In genomic region chr10:131964298-131964697, GRCh38 we compare ENCODE assay signal across 27 cellular contexts. TPM values are rescaled to one million over a fixed set of nuclear protein-coding genes. Genes with fewer than 3 reads are reported as not detected.
DNase-seq lines count a peak whose midpoint lies in the region; ATAC-seq and TF ChIP-seq lines count a peak whose summit lies in the region.
"Had no signal": no experiment of that assay in that cellular context is flagged by ENCODE, and none has a peak within 500 bp of the region (broad histone marks: within the 10 kb centered on the region; RNA-seq: fewer than 3 reads in every experiment).

No MANE protein-coding gene starts in this region.

- no peak overlapping the region for H3K4me3 ChIP-seq in CD4-positive, CD25-positive, alpha-beta regulatory T cell (ENCODE audit: low read depth, low read length)
- H3K4me3 ChIP-seq in fibroblast of mammary gland (ENCODE audit: control insufficient read depth, low read depth, low read length): no peak overlapping the region
- H3K4me3 ChIP-seq in hepatocyte: no peak overlapping the region
- H3K4me3 ChIP-seq: HAP-1, lung, psoas muscle, transverse colon had no signal

- CTCF ChIA-PET in activated CD4-positive, alpha-beta memory T cell treated with anti-CD3 and anti-CD28 coated beads, Interleukin-2, amount 10 ng/mL, durations not matched to agents 7 days and 5 days (lab: Charles Lee): interaction anchor here (0.9 to 1.0 kb wide), 2 partner anchors 11 to 59 kb away, joined by 3 to 4 read pairs; no protein-coding TSS in a partner anchor
- CTCF ChIA-PET in activated CD4-positive, alpha-beta memory T cell treated with anti-CD3 and anti-CD28 coated beads for 36 hours (lab: Charles Lee): interaction anchor here (1.2 kb wide), 1 partner anchor 59 kb away, joined by 7 read pairs; no protein-coding TSS in a partner anchor

- peaks cover 7% of the 10 kb centered on the region for H3K4me1 ChIP-seq in CD4-positive, CD25-positive, alpha-beta regulatory T cell (ENCODE audit: control insufficient read depth, insufficient read depth, low read length, poor library complexity, severe bottlenecking)
- H3K4me1 ChIP-seq in hepatocyte (ENCODE audit: insufficient read depth): no peaks in the 10 kb centered on the region
- H3K4me1 ChIP-seq: HAP-1, transverse colon had no signal

- H3K4me3 Mint-ChIP-seq in activated CD4-positive, alpha-beta memory T cell treated with anti-CD3 and anti-CD28 coated beads, Interleukin-2, amount 10 ng/mL, durations not matched to agents 7 days and 5 days: no peak overlapping the region
- H3K4me3 Mint-ChIP-seq in activated CD4-positive, alpha-beta memory T cell treated with anti-CD3 and anti-CD28 coated beads for 36 hours: no peak overlapping the region
- H3K4me3 Mint-ChIP-seq in CD4-positive, CD25-positive, alpha-beta regulatory T cell: no peak overlapping the region
- H3K4me3 Mint-ChIP-seq: activated T-cell treated with anti-CD3 and anti-CD28 coated beads, Interleukin-2, amount 50 U/mL, for 4 hours had no signal

- TF ChIP-seq CTCF in fibroblast of mammary gland (conservative IDR thresholded peaks at IDR 0.05; ENCODE audit: control insufficient read depth, insufficient read depth, low read depth, low read length) (no peak), hepatocyte (IDR thresholded peaks at IDR 0.05; ENCODE audit: poor library complexity) (no peak)

- no peak for ATAC-seq in CD4-positive, CD25-positive, alpha-beta regulatory T cell (ENCODE audit: low read depth in 2 of 2)
- ATAC-seq: left cardiac atrium, PC-3, psoas muscle had no signal

- peaks cover 3% of the 10 kb centered on the region for H4K20me1 ChIP-seq in hepatocyte (ENCODE audit: insufficient read depth, poor library complexity, severe bottlenecking)

- H3K27me3 ChIP-seq in CD4-positive, CD25-positive, alpha-beta regulatory T cell (ENCODE audit: control insufficient read depth, insufficient read depth, low read length): no peaks in the 10 kb centered on the region
- no peaks in the 10 kb centered on the region for H3K27me3 ChIP-seq in hepatocyte
- H3K27me3 ChIP-seq: transverse colon had no signal

- H3K27ac Mint-ChIP-seq in activated CD4-positive, alpha-beta memory T cell treated with anti-CD3 and anti-CD28 coated beads, Interleukin-2, amount 10 ng/mL, durations not matched to agents 7 days and 5 days: peak overlapping the region; percentile 71
- no peak overlapping the region for H3K27ac Mint-ChIP-seq in activated CD4-positive, alpha-beta memory T cell treated with anti-CD3 and anti-CD28 coated beads for 36 hours
- H3K27ac Mint-ChIP-seq in CD4-positive, CD25-positive, alpha-beta regulatory T cell: peak overlapping the region in 2 of 3 donors; percentile 31 to 82
- H3K27ac Mint-ChIP-seq: natural killer cell had no signal

- H3K9me2 ChIP-seq in hepatocyte (replicated peaks; ENCODE audit: insufficient read depth): no peaks in the 10 kb centered on the region
- H3K9me2 ChIP-seq: SK-N-SH had no signal

- H3K9me3 Mint-ChIP-seq in activated CD4-positive, alpha-beta memory T cell treated with anti-CD3 and anti-CD28 coated beads, Interleukin-2, amount 10 ng/mL, durations not matched to agents 7 days and 5 days: no peaks in the 10 kb centered on the region
- H3K9me3 Mint-ChIP-seq in activated CD4-positive, alpha-beta memory T cell treated with anti-CD3 and anti-CD28 coated beads for 36 hours: no peaks in the 10 kb centered on the region
- H3K9me3 Mint-ChIP-seq in CD4-positive, CD25-positive, alpha-beta regulatory T cell: no peaks in the 10 kb centered on the region
- H3K9me3 Mint-ChIP-seq: activated T-cell treated with anti-CD3 and anti-CD28 coated beads, Interleukin-2, amount 50 U/mL, for 4 hours; immature natural killer cell; natural killer cell had no signal

- peaks cover 24% of the 10 kb centered on the region for H3K36me3 ChIP-seq in CD4-positive, CD25-positive, alpha-beta regulatory T cell (ENCODE audit: control insufficient read depth, insufficient read depth, low read length)
- no peaks in the 10 kb centered on the region for H3K36me3 ChIP-seq in hepatocyte (replicated peaks; ENCODE audit: insufficient read depth, low read depth)

- peaks cover 30% of the 10 kb centered on the region for H3K36me3 Mint-ChIP-seq in activated CD4-positive, alpha-beta memory T cell treated with anti-CD3 and anti-CD28 coated beads, Interleukin-2, amount 10 ng/mL, durations not matched to agents 7 days and 5 days (ENCODE audit: low read depth)
- peaks cover 10% of the 10 kb centered on the region for H3K36me3 Mint-ChIP-seq in activated CD4-positive, alpha-beta memory T cell treated with anti-CD3 and anti-CD28 coated beads for 36 hours
- peaks cover 14% of the 10 kb centered on the region for H3K36me3 Mint-ChIP-seq in CD4-positive, CD25-positive, alpha-beta regulatory T cell
- H3K36me3 Mint-ChIP-seq: natural killer cell had no signal

- no peak overlapping the region for H3K27ac ChIP-seq in CD4-positive, CD25-positive, alpha-beta regulatory T cell (ENCODE audit: insufficient read depth, low read length, poor library complexity, severe bottlenecking)
- no peak overlapping the region for H3K27ac ChIP-seq in hepatocyte
- H3K27ac ChIP-seq: psoas muscle, transverse colon had no signal

- H3K4me1 Mint-ChIP-seq in activated CD4-positive, alpha-beta memory T cell treated with anti-CD3 and anti-CD28 coated beads, Interleukin-2, amount 10 ng/mL, durations not matched to agents 7 days and 5 days: peaks cover 24% of the 10 kb centered on the region
- H3K4me1 Mint-ChIP-seq in activated CD4-positive, alpha-beta memory T cell treated with anti-CD3 and anti-CD28 coated beads for 36 hours (ENCODE audit: low read depth): peaks cover 18% of the 10 kb centered on the region
- H3K4me1 Mint-ChIP-seq in CD4-positive, CD25-positive, alpha-beta regulatory T cell: peaks cover 0 to 13% (median 4%) of the 10 kb centered on the region in 4 donors

- H3K79me2 ChIP-seq in hepatocyte: no peaks in the 10 kb centered on the region

- no peaks in the 10 kb centered on the region for H3K27me3 Mint-ChIP-seq in activated CD4-positive, alpha-beta memory T cell treated with anti-CD3 and anti-CD28 coated beads, Interleukin-2, amount 10 ng/mL, durations not matched to agents 7 days and 5 days
- no peaks in the 10 kb centered on the region for H3K27me3 Mint-ChIP-seq in activated CD4-positive, alpha-beta memory T cell treated with anti-CD3 and anti-CD28 coated beads for 36 hours
- H3K27me3 Mint-ChIP-seq in CD4-positive, CD25-positive, alpha-beta regulatory T cell: no peaks in the 10 kb centered on the region

- H3K9me3 ChIP-seq in CD4-positive, CD25-positive, alpha-beta regulatory T cell (ENCODE audit: control insufficient read depth in 2 of 2, low read length in 2 of 2): no peaks in the 10 kb centered on the region
- no peaks in the 10 kb centered on the region for H3K9me3 ChIP-seq in hepatocyte (ENCODE audit: low read depth)
- H3K9me3 ChIP-seq: HAP-1, psoas muscle, SK-N-SH, transverse colon had no signal

- POLR2A ChIA-PET in activated CD4-positive, alpha-beta memory T cell treated with anti-CD3 and anti-CD28 coated beads, Interleukin-2, amount 10 ng/mL, durations not matched to agents 7 days and 5 days (lab: Charles Lee): interaction anchor here (0.7 to 2.6 kb wide), 6 partner anchors 10 to 64 kb away, joined by 3 to 13 read pairs (median 4); partner anchors contain the start of gene PPP2R2D
- POLR2A ChIA-PET in activated CD4-positive, alpha-beta memory T cell treated with anti-CD3 and anti-CD28 coated beads for 36 hours (lab: Charles Lee): interaction anchor here (0.6 kb wide), 1 partner anchor 16 kb away, joined by 4 read pairs; no protein-coding TSS in a partner anchor

- no peak overlapping the region for H2AFZ ChIP-seq in hepatocyte

- WGBS in hepatocyte (ENCODE audit: low lambda C conversion rate, missing lambda C conversion rate): 96% methylated on average over 9 of the region's 9 CpGs

- H3K4me2 ChIP-seq in hepatocyte: no peak overlapping the region
- H3K4me2 ChIP-seq: SK-N-SH had no signal

- intact Hi-C loops in activated CD4-positive, alpha-beta memory T cell treated with anti-CD3 and anti-CD28 coated beads for 36 hours (cut with micrococcal nuclease): no loop called here

- no peak for DNase-seq in activated CD4-positive, alpha-beta memory T cell treated with anti-CD3 and anti-CD28 coated beads, Interleukin-2, amount 10 ng/mL, durations not matched to agents 7 days and 5 days
- DNase-seq in activated CD4-positive, alpha-beta memory T cell treated with anti-CD3 and anti-CD28 coated beads for 36 hours: no peak
- DNase-seq in CD4-positive, CD25-positive, alpha-beta regulatory T cell: no peak
- DNase-seq in M059J (ENCODE audit: low read depth) (peak; percentile 31), fibroblast of mammary gland (ENCODE audit: low read depth) (peak; percentile 12), NCI-H146 treated with DMSO at 0.1 percent for 48 hours (lab: John Stamatoyannopoulos, UW; ENCODE audit: unreplicated experiment) (no peak), hepatocyte (ENCODE audit: low spot score) (no peak)
- DNase-seq in stimulated activated CD8-positive, alpha-beta memory T cell treated with anti-CD3 and anti-CD28 coated beads, Interleukin-4, amount 100 ng/mL, for 48 hours: no peak
- DNase-seq: activated CD4-positive, CD25-positive, alpha-beta regulatory T cell treated with anti-CD3 and anti-CD28 coated beads, Interleukin-2, amount 50 U/mL, for 72 hours; activated CD8-positive, alpha-beta memory T cell treated with anti-CD3 and anti-CD28 coated beads for 24 hours; activated naive CD4-positive, alpha-beta T cell treated with Interleukin-2 at 50 U/mL for 16 hours; activated T-cell treated with anti-CD3 and anti-CD28 coated beads, Interleukin-2, amount 50 U/mL, for 4 hours; amygdala; DMS79; immature natural killer cell; left cardiac atrium; natural killer cell; NCI-H1694; NCI-H526; occipital lobe; PC-3; psoas muscle; stimulated activated CD4-positive, alpha-beta T cell treated with anti-CD3 and anti-CD28 coated beads, Interleukin-4, amount 100 ng/mL, for 24 hours; transverse colon had no signal

RNA-seq across cellular contexts. Expression of gene BNIP3, which starts 17.4 kb away (rescaled TPM):
- total RNA-seq in activated CD4-positive, alpha-beta memory T cell treated with anti-CD3 and anti-CD28 coated beads, Interleukin-2, amount 10 ng/mL, durations not matched to agents 7 days and 5 days: 10 to 100 TPM; 60.2 to 62.3 TPM
- total RNA-seq in activated CD4-positive, alpha-beta memory T cell treated with anti-CD3 and anti-CD28 coated beads for 36 hours: 10 to 100 TPM; 84.9 to 86.9 TPM
- total RNA-seq in CD4-positive, CD25-positive, alpha-beta regulatory T cell: 20.2 TPM
- polyA plus RNA-seq in CD4-positive, CD25-positive, alpha-beta regulatory T cell: 10 to 100 TPM; 21.2 to 35.1 (median 30.5) TPM
- 618 and 734 TPM in 2 replicates for total RNA-seq in M059J (2014; rRNA removed; shearing (Covaris generic))
- total RNA-seq in hepatocyte: 93.2 and 112 TPM in 2 replicates
- polyA plus RNA-seq in hepatocyte: 82.4 and 89.5 TPM in 2 replicates

Comparison
In these comparisons a context has a peak if more than half of its experiments do, and no peak if none do; other contexts are left out.
1. DNase-seq: peak in M059J (single experiment) and fibroblast of mammary gland (single experiment); none in activated CD4-positive, alpha-beta memory T cell treated with anti-CD3 and anti-CD28 coated beads, Interleukin-2, amount 10 ng/mL, durations not matched to agents 7 days and 5 days (single experiment), activated CD4-positive, alpha-beta memory T cell treated with anti-CD3 and anti-CD28 coated beads for 36 hours (single experiment), CD4-positive, CD25-positive, alpha-beta regulatory T cell (0 of 3), NCI-H146 treated with DMSO at 0.1 percent for 48 hours (single experiment), stimulated activated CD8-positive, alpha-beta memory T cell treated with anti-CD3 and anti-CD28 coated beads, Interleukin-4, amount 100 ng/mL, for 48 hours (single experiment) and hepatocyte (single experiment).